2 cellular contexts compared by ENCODE assay signal in the genomic region with DNA sequence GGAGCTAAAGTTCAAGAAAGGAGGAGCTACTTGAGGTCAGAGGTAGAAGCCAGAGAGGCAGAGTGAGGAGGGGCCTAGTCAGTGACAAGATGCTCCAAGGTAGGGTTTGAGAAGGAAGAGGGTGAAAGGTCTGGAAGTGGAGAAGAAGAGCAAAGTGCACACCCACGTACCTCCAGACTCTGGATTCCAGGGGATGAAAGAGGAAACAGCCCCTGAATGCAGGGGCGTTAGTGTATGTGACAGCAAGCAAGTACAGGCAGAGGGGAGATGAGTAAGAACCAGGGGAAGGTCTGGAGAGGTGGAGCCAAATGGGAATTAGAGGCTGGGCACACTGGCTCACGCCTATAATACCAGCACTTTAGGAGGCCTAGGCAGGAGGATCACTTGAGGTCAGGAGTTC.
TF ChIP-seq lines count a peak whose summit lies in the region.

No MANE protein-coding gene starts in this region.

TF ChIP-seq in IMR-90, 13 proteins besides CTCF, POLR2A, EP300 and RAD21:
- TF ChIP-seq NFE2L2 (IDR thresholded peaks at IDR 0.05; ENCODE audit: low read depth, low read length) (no peak), FOS (IDR thresholded peaks at IDR 0.05; ENCODE audit: low read depth, low read length) (no peak), CHD1 (IDR thresholded peaks at IDR 0.05; ENCODE audit: low read depth, low read length) (no peak), CEBPB (IDR thresholded peaks at IDR 0.05; ENCODE audit: low read depth, low read length) (no peak), RCOR1 (IDR thresholded peaks at IDR 0.05; ENCODE audit: insufficient replicate concordance, low read length) (no peak), SMC3 (IDR thresholded peaks at IDR 0.05; ENCODE audit: low read depth, low read length) (no peak), RFX5 (IDR thresholded peaks at IDR 0.05; ENCODE audit: low read depth, low read length) (no peak), MXI1 (IDR thresholded peaks at IDR 0.05; ENCODE audit: borderline replicate concordance, low read depth, low read length) (no peak), MAZ (IDR thresholded peaks at IDR 0.05; ENCODE audit: borderline replicate concordance, low read depth, low read length) (no peak), MAFK (IDR thresholded peaks at IDR 0.05; ENCODE audit: low read depth, low read length) (no peak), BHLHE40 (IDR thresholded peaks at IDR 0.05; ENCODE audit: low read depth, low read length) (no peak)
- TF ChIP-seq, protein P1, sequence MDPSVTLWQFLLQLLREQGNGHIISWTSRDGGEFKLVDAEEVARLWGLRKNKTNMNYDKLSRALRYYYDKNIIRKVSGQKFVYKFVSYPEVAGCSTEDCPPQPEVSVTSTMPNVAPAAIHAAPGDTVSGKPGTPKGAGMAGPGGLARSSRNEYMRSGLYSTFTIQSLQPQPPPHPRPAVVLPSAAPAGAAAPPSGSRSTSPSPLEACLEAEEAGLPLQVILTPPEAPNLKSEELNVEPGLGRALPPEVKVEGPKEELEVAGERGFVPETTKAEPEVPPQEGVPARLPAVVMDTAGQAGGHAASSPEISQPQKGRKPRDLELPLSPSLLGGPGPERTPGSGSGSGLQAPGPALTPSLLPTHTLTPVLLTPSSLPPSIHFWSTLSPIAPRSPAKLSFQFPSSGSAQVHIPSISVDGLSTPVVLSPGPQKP (IDR thresholded peaks at IDR 0.05; ENCODE audit: borderline replicate concordance, low read depth, low read length): no peak
- TF ChIP-seq, protein P2, sequence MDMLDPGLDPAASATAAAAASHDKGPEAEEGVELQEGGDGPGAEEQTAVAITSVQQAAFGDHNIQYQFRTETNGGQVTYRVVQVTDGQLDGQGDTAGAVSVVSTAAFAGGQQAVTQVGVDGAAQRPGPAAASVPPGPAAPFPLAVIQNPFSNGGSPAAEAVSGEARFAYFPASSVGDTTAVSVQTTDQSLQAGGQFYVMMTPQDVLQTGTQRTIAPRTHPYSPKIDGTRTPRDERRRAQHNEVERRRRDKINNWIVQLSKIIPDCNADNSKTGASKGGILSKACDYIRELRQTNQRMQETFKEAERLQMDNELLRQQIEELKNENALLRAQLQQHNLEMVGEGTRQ (IDR thresholded peaks at IDR 0.05; ENCODE audit: low read depth, low read length): no peak

TF ChIP-seq in H1, 55 proteins besides CTCF, POLR2A, EP300 and RAD21:
- TF ChIP-seq, protein P3, sequence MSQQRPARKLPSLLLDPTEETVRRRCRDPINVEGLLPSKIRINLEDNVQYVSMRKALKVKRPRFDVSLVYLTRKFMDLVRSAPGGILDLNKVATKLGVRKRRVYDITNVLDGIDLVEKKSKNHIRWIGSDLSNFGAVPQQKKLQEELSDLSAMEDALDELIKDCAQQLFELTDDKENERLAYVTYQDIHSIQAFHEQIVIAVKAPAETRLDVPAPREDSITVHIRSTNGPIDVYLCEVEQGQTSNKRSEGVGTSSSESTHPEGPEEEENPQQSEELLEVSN (IDR thresholded peaks at IDR 0.05): no peak
- TF ChIP-seq EGR1 (IDR thresholded peaks at IDR 0.05; ENCODE audit: borderline replicate concordance, low read depth, low read length): no peak
- no peak for TF ChIP-seq POLR2AphosphoS5 (IDR thresholded peaks at IDR 0.05; ENCODE audit: low read depth, low read length)
- TF ChIP-seq, protein P2 (IDR thresholded peaks at IDR 0.05; ENCODE audit: low read length): no peak
- no peak for TF ChIP-seq FOSL1 (IDR thresholded peaks at IDR 0.05; ENCODE audit: insufficient read depth, low read depth, low read length)
